ENCODE assay signal across 11 cellular contexts in the genomic region with DNA sequence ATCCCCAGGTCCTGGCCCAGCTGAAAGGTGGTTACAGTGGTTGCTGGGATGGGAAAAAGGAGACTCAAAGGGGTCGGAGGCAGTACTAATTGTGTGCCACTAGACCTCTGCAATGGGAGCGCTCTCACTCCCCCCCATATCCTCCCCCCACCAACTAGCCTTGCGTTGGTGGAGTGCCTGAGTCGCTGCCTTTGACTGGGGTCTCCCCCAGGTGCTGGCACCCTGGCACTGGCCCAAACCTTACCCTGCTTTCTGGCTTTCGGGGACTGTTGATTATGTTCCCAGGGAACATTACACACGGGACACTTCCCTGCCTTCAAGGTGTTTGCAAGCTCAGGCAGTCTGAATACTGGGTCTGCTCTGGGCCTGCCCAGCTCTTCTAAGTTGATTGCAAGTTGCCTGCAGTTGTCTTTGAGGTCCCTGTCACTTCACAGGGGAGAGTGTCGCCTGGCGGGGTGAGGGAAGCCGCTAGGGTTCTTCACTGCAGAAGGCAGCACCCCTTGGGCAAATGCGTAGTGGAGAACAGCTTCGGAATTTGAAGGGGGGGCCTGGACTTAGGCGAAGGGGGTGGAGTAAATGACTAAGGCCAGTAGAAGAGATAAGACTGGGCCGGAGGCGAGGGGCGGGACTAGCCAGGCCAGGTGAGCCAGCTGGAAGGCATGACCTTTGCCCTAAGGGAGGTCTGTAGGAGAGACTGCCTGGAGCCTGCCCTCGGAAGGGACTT.
DNase-seq lines count a peak whose midpoint lies in the region; TF ChIP-seq lines count a peak whose summit lies in the region.
"Had no signal": no experiment of that assay in that cellular context is flagged by ENCODE, and none has a peak within 500 bp of the region (broad histone marks: within the 10 kb centered on the region; RNA-seq: fewer than 3 reads in every experiment).

No MANE protein-coding gene starts in this region.

- peak overlapping the region; percentile 67 for H3K4me3 Mint-ChIP-seq in endodermal cell
- peak overlapping the region; percentile 82 for H3K4me3 Mint-ChIP-seq in neural crest cell

- H3K4me2 ChIP-seq in PC-9 = peak overlapping the region; percentile 95

- peak overlapping the region; percentile 96; the same call in 1 of the 2 replicates for H2AFZ ChIP-seq in PC-9

- H3K4me1 Mint-ChIP-seq in endodermal cell = peaks cover 41% of the 10 kb centered on the region
- peaks cover 9% of the 10 kb centered on the region for H3K4me1 Mint-ChIP-seq in neural crest cell

- no peaks in the 10 kb centered on the region for H3K27me3 Mint-ChIP-seq in endodermal cell (ENCODE audit: insufficient read depth)
- H3K27me3 Mint-ChIP-seq in neural crest cell (ENCODE audit: low read depth) = peaks cover 64% of the 10 kb centered on the region

- TF ChIP-seq CTCF in PC-9 (conservative IDR thresholded peaks at IDR 0.05) (no peak), endodermal cell (conservative IDR thresholded peaks at IDR 0.05) (no peak), neural crest cell (conservative IDR thresholded peaks at IDR 0.05) (no peak)

- H3K27ac Mint-ChIP-seq in endodermal cell = peak overlapping the region; percentile 96
- H3K27ac Mint-ChIP-seq in neural crest cell (ENCODE audit: unreplicated experiment) = no peak overlapping the region

- H3K27ac ChIP-seq in PC-9 = 0 out of 2 replicates have a peak overlapping the region, but pooled peaks have one; percentile 27
- no peak overlapping the region for H3K27ac ChIP-seq in endodermal cell (ENCODE audit: low read depth, low read length)
- H3K27ac ChIP-seq: ovary had no signal

- H3K4me3 ChIP-seq in PC-9 = peak overlapping the region; percentile 99
- H3K4me3 ChIP-seq in endodermal cell (ENCODE audit: low read length) = peak overlapping the region; percentile 81

- peaks cover 20% of the 10 kb centered on the region for H3K4me1 ChIP-seq in ES-I3 (ENCODE audit: insufficient read depth, low read length)
- peaks cover 49% of the 10 kb centered on the region for H3K4me1 ChIP-seq in PC-9 (replicated peaks; ENCODE audit: insufficient read depth)
- peaks cover 7% of the 10 kb centered on the region for H3K4me1 ChIP-seq in endodermal cell (ENCODE audit: control insufficient read depth, insufficient read depth, low read length)

- CTCF ChIA-PET in PC-9 (lab: Charles Lee) = interaction anchor here (0.7 kb wide), 1 partner anchor 36 kb away, joined by 7 read pairs; no protein-coding TSS in a partner anchor

- H3K9ac ChIP-seq in ES-I3 (ENCODE audit: low read depth, low read length) (peak overlapping the region; percentile 71), endodermal cell (ENCODE audit: extremely low read depth, low read length, poor library complexity, severe bottlenecking) (no peak overlapping the region)

- intact Hi-C loops in PC-9 (cut with micrococcal nuclease; ENCODE audit: unreplicated experiment) = loop anchor here (1.0 to 10.0 kb wide), 3 partner anchors 38 to 55 kb away; no protein-coding TSS in a partner anchor

- POLR2A ChIA-PET in PC-9 (lab: Charles Lee; ENCODE audit: unreplicated experiment) = interaction anchor here (0.6 kb wide), 1 partner anchor 713 kb away, joined by 11 read pairs; no protein-coding TSS in a partner anchor

- H4K20me1 ChIP-seq in PC-9 (ENCODE audit: insufficient read depth) = 0 out of 2 replicates have a peak, but pooled peaks cover 6% of the 10 kb centered on the region

- H3K27me3 ChIP-seq in PC-9 (ENCODE audit: insufficient read depth, low read depth) = no peaks in the 10 kb centered on the region
- H3K27me3 ChIP-seq in endodermal cell (ENCODE audit: control insufficient read depth, insufficient read depth, low read length, poor library complexity, severe bottlenecking) = peaks cover 12% of the 10 kb centered on the region
- H3K27me3 ChIP-seq: ovary had no signal

- H3K36me3 ChIP-seq in ES-I3 (ENCODE audit: insufficient read depth, low read length) (no peaks in the 10 kb centered on the region), PC-9 (ENCODE audit: low read depth) (no peaks in the 10 kb centered on the region), endodermal cell (ENCODE audit: control insufficient read depth, insufficient read depth, low read length) (no peaks in the 10 kb centered on the region)
- H3K36me3 ChIP-seq: ovary had no signal

- DNase-seq in PC-9 (peak; percentile 89 to 93), endodermal cell (peak; percentile 95), neural crest cell (ENCODE audit: low read depth, low spot score) (no peak), NCI-H345 treated with DMSO at 0.1 percent for 48 hours (lab: John Stamatoyannopoulos, UW; ENCODE audit: unreplicated experiment) (no peak), putamen (ENCODE audit: low spot score) (no peak)
- DNase-seq in stimulated activated CD4-positive, alpha-beta T cell treated with anti-CD3 and anti-CD28 coated beads, Interleukin-12 subunit alpha, Interleukin-12 subunit beta, amount 100 ng/mL, for 4 hours = no peak
- no peak for DNase-seq in stimulated activated CD4-positive, alpha-beta T cell treated with anti-CD3 and anti-CD28 coated beads, Interleukin-4, amount 100 ng/mL, for 24 hours
- DNase-seq: NCI-H1048, T1000 had no signal

- H3K9me3 Mint-ChIP-seq in endodermal cell (no peaks in the 10 kb centered on the region), neural crest cell (no peaks in the 10 kb centered on the region)

- H3F3A ChIP-seq in PC-9 (ENCODE audit: insufficient read depth, low read depth) = peaks cover 14% of the 10 kb centered on the region

- no peaks in the 10 kb centered on the region; the same call in 1 of the 2 replicates for H3K9me3 ChIP-seq in ES-I3 (ENCODE audit: control insufficient read depth, insufficient read depth, low read length)
- H3K9me3 ChIP-seq in PC-9 (ENCODE audit: insufficient read depth, low read depth) = no peaks in the 10 kb centered on the region
- no peaks in the 10 kb centered on the region for H3K9me3 ChIP-seq in endodermal cell (ENCODE audit: control insufficient read depth, low read length)
- H3K9me3 ChIP-seq: ovary had no signal

- 39 to 53% methylated on average over 12 to 16 of the region's 16 CpGs for WGBS in endodermal cell (ENCODE audit: insufficient coverage in 1 of 2, insufficient read length in 1 of 2), 2 experiments

- peaks cover 57% of the 10 kb centered on the region for H3K79me2 ChIP-seq in PC-9 (ENCODE audit: low read depth)

- TSS peak; percentile 35 for BruUV-seq in PC-9 (replicated peaks; lab: Mats Ljungman, UMichigan)

- H3K9me2 ChIP-seq in PC-9 (ENCODE audit: insufficient read depth) = no peaks in the 10 kb centered on the region

- H3K36me3 Mint-ChIP-seq in endodermal cell (ENCODE audit: low read depth) (no peaks in the 10 kb centered on the region), neural crest cell (ENCODE audit: low read depth) (no peaks in the 10 kb centered on the region)

Comparison
In these comparisons a context has a peak if more than half of its experiments do, and no peak if none do; other contexts are left out.
1. DNase-seq: peak in PC-9 (2 of 2) and endodermal cell (single experiment); none in neural crest cell (single experiment), NCI-H345 treated with DMSO at 0.1 percent for 48 hours (single experiment), stimulated activated CD4-positive, alpha-beta T cell treated with anti-CD3 and anti-CD28 coated beads, Interleukin-12 subunit alpha, Interleukin-12 subunit beta, amount 100 ng/mL, for 4 hours (single experiment), putamen (single experiment) and stimulated activated CD4-positive, alpha-beta T cell treated with anti-CD3 and anti-CD28 coated beads, Interleukin-4, amount 100 ng/mL, for 24 hours (single experiment).